8 cellular contexts compared by ENCODE assay signal in genomic region chr16:30948087-30948955, GRCh38. TPM values are rescaled to one million over a fixed set of nuclear protein-coding genes. Genes with fewer than 3 reads are reported as not detected.
DNase-seq lines count a peak whose midpoint lies in the region; ATAC-seq and TF ChIP-seq lines count a peak whose summit lies in the region.

No MANE protein-coding gene starts in this region.

- H2AFZ ChIP-seq in OCI-LY7 (ENCODE audit: low read length) = peak overlapping the region; percentile 61; the same call in 1 of the 2 replicates

- H3K4me3 ChIP-seq in OCI-LY7 (ENCODE audit: low read depth, low read length, poor library complexity, severe bottlenecking) = peak overlapping the region; percentile 72
- H3K4me3 ChIP-seq in gastrocnemius medialis = peak overlapping the region; percentile 69 to 100 (median 93)

- CTCF ChIA-PET in OCI-LY7 (lab: Charles Lee; ENCODE audit: unreplicated experiment) = no interaction called here

- peaks cover 24% of the 10 kb centered on the region for H3K4me1 ChIP-seq in OCI-LY7 (ENCODE audit: insufficient read depth, low read length, poor library complexity, severe bottlenecking)
- peaks cover 14 to 28% of the 10 kb centered on the region in 2 donors for H3K4me1 ChIP-seq in gastrocnemius medialis

- no peaks in the 10 kb centered on the region for H4K20me1 ChIP-seq in OCI-LY7 (ENCODE audit: insufficient read depth, low read length)

- intact Hi-C loops in OCI-LY7 (cut with micrococcal nuclease; ENCODE audit: unreplicated experiment) (no loop called here), gastrocnemius medialis (cut with DNase I; ENCODE audit: low total_unique reads) (loop anchor here (2.0 kb wide), 1 partner anchor 26 kb away; the partner anchor contains the start of gene FBXL19)

- peaks cover 15% of the 10 kb centered on the region for H3K36me3 ChIP-seq in OCI-LY7 (ENCODE audit: insufficient read depth, low read length)
- H3K36me3 ChIP-seq in gastrocnemius medialis = peaks cover 0 to 4% of the 10 kb centered on the region in 2 donors

- TF ChIP-seq POLR2A in gastrocnemius medialis (IDR thresholded peaks at IDR 0.05) = no peak

- H3K79me2 ChIP-seq in OCI-LY7 (ENCODE audit: insufficient read depth, low read depth, low read length) = no peaks in the 10 kb centered on the region

- peak overlapping the region; percentile 77 for H3K4me2 ChIP-seq in OCI-LY7 (ENCODE audit: low read length)

- no peaks in the 10 kb centered on the region for H3K27me3 ChIP-seq in gastrocnemius medialis

- peaks cover 24 to 30% of the 10 kb centered on the region in 2 donors for H3K4me1 Mint-ChIP-seq in immature natural killer cell

- H3K27ac Mint-ChIP-seq in immature natural killer cell = peak overlapping the region in 5 of 6 donors; percentile 23 to 71 (median 49)

- H3K27ac ChIP-seq in OCI-LY7 (ENCODE audit: low read depth, low read length, poor library complexity, severe bottlenecking) (no peak overlapping the region), gastrocnemius medialis (peak overlapping the region; percentile 74 to 94 (median 90))

- H3K4me3 Mint-ChIP-seq in immature natural killer cell = peak overlapping the region; percentile 68 to 96 (median 78)

- TF ChIP-seq CTCF in OCI-LY7 (conservative IDR thresholded peaks at IDR 0.05; ENCODE audit: low read length) = no peak
- no peak for TF ChIP-seq CTCF in gastrocnemius medialis (IDR thresholded peaks at IDR 0.05 in 4 of 5, conservative IDR thresholded peaks at IDR 0.05 in 1 of 5)

- no peaks in the 10 kb centered on the region for H3K9me2 ChIP-seq in OCI-LY7 (ENCODE audit: insufficient read depth, low read length)

- H3K27me3 Mint-ChIP-seq in immature natural killer cell (ENCODE audit: low read depth in 3 of 3) = peaks cover 0 to 3% (median 0%) of the 10 kb centered on the region in 3 donors

- POLR2A ChIA-PET in OCI-LY7 (lab: Charles Lee) = no interaction called here

- in situ Hi-C loops in gastrocnemius medialis (cut with MboI; ENCODE audit: low sequenced_read_pairs in 4 of 4) = no loop called here

- TSS peak; percentile 53 for BruUV-seq in OCI-LY7 (replicated peaks; lab: Mats Ljungman, UMichigan)

- peak; percentile 37 for DNase-seq in NCI-H1436 (lab: John Stamatoyannopoulos, UW)
- no peak for DNase-seq in NCI-H1436 treated with DMSO at 0.1 percent for 48 hours (lab: John Stamatoyannopoulos, UW)
- DNase-seq in OCI-LY7 (ENCODE audit: low spot score) = no peak
- peak; percentile 92 to 97 for DNase-seq in cerebellar nuclear complex (lab: John Stamatoyannopoulos, UW)
- peak in 2 of 3 donors; percentile 17 to 22 for DNase-seq in immature natural killer cell
- DNase-seq in gastrocnemius medialis = peak; percentile 66 to 84
- no peak for DNase-seq in effector CD8-positive, alpha-beta T cell (lab: John Stamatoyannopoulos, UW)

- H3K36me3 Mint-ChIP-seq in immature natural killer cell = peaks cover 0 to 5% (median 0%) of the 10 kb centered on the region in 3 donors

- no peaks in the 10 kb centered on the region for H3K9me3 Mint-ChIP-seq in immature natural killer cell

- H3K9me3 ChIP-seq in OCI-LY7 (ENCODE audit: low read length) (no peaks in the 10 kb centered on the region), gastrocnemius medialis (no peaks in the 10 kb centered on the region)

- ATAC-seq in HG02763 (IDR thresholded peaks at IDR 0.05; ENCODE audit: unreplicated experiment) = peak; percentile 12
- peak; percentile 68 to 69 for ATAC-seq in gastrocnemius medialis

RNA-seq across cellular contexts. Expression of gene ORAI3, which starts 0.5 kb away (rescaled TPM):
- total RNA-seq in OCI-LY7 (2014; rRNA removed; shearing (Covaris generic)) = 5.7 and 7.8 TPM in 2 replicates
- total RNA-seq in OCI-LY7 (2022) (16.3 and 18.3 TPM in 2 replicates), gastrocnemius medialis (10 to 100 TPM; 10.3 to 15.6 (median 12.5) TPM)
- 10 to 100 TPM; 31.4 to 50.0 (median 40.3) TPM for polyA plus RNA-seq in immature natural killer cell

RNA-seq across cellular contexts. Expression of gene SETD1A, which starts 9.2 kb away (rescaled TPM):
- total RNA-seq in OCI-LY7 (2014; rRNA removed; shearing (Covaris generic)) = 8.6 and 9.0 TPM in 2 replicates
- total RNA-seq in OCI-LY7 (2022) (35.7 and 36.0 TPM in 2 replicates), gastrocnemius medialis (10 to 100 TPM in 2 of 4 donors, 1 to 10 TPM in 2; 3.8 to 15.4 (median 9.8) TPM)
- polyA plus RNA-seq in immature natural killer cell = 1 to 10 TPM in 2 of 3 donors, not detected in 1; 1.8 to 2.4 TPM

RNA-seq across cellular contexts. Expression of gene FBXL19, which starts 24.9 kb away (rescaled TPM):
- 16.1 and 16.2 TPM in 2 replicates for total RNA-seq in OCI-LY7 (2014; rRNA removed; shearing (Covaris generic))
- 30.2 and 34.8 TPM in 2 replicates for total RNA-seq in OCI-LY7 (2022)
- 1 to 10 TPM in 1 of 3 donors, under 1 TPM in 2; 0.18 to 1.1 (median 0.22) TPM for polyA plus RNA-seq in immature natural killer cell
- total RNA-seq in gastrocnemius medialis = 1 to 10 TPM; 3.4 to 7.9 (median 4.8) TPM

RNA-seq across cellular contexts. Expression of gene HSD3B7, which starts 36.7 kb away (rescaled TPM):
- total RNA-seq in OCI-LY7 (2014; rRNA removed; shearing (Covaris generic)) = 1.9 and 3.3 TPM in 2 replicates
- total RNA-seq in OCI-LY7 (2022) (2.4 and 2.6 TPM in 2 replicates), gastrocnemius medialis (1 to 10 TPM; 1.5 to 6.8 (median 5.4) TPM)
- not detected for polyA plus RNA-seq in immature natural killer cell

RNA-seq across cellular contexts. Expression of gene CTF1, which starts 51.9 kb away (rescaled TPM):
- 0.09 and 0.21 TPM in 2 replicates for total RNA-seq in OCI-LY7 (2014; rRNA removed; shearing (Covaris generic))
- total RNA-seq in OCI-LY7 (2022) = 0.46 and 0.68 TPM in 2 replicates
- not detected for polyA plus RNA-seq in immature natural killer cell
- total RNA-seq in gastrocnemius medialis = 1 to 10 TPM; 2.3 to 5.6 (median 3.2) TPM

Comparison
In these comparisons a context has a peak if more than half of its experiments do, and no peak if none do; other contexts are left out.
1. DNase-seq: peak in NCI-H1436 (single experiment), cerebellar nuclear complex (2 of 2), immature natural killer cell (2 of 3) and gastrocnemius medialis (2 of 2); none in NCI-H1436 treated with DMSO at 0.1 percent for 48 hours (single experiment), OCI-LY7 (single experiment) and effector CD8-positive, alpha-beta T cell (single experiment).